20 cellular contexts compared by ENCODE assay signal in genomic region chr22:38738475-38739070, GRCh38. TPM values are rescaled to one million over a fixed set of nuclear protein-coding genes. Genes with fewer than 3 reads are reported as not detected.
DNase-seq lines count a peak whose midpoint lies in the region; ATAC-seq, FAIRE-seq and TF ChIP-seq lines count a peak whose summit lies in the region.
"Had no signal": no experiment of that assay in that cellular context is flagged by ENCODE, and none has a peak within 500 bp of the region (broad histone marks: within the 10 kb centered on the region; RNA-seq: fewer than 3 reads in every experiment).

No MANE protein-coding gene starts in this region.

- TF ChIP-seq EP300 in HepG2 (IDR thresholded peaks at IDR 0.05; ENCODE audit: low read depth in 2 of 2, low read length in 2 of 2) (no peak), HepG2 (CRISPR knock-in tag; IDR thresholded peaks at IDR 0.05; ENCODE audit: borderline replicate concordance) (no peak)

- H3K27me3 Mint-ChIP-seq in activated T-helper 17 cell treated with anti-CD3 and anti-CD28 coated beads, Interleukin-2, amount 50 U/mL, for 72 hours, result no peaks in the 10 kb centered on the region
- peaks cover 10% of the 10 kb centered on the region for H3K27me3 Mint-ChIP-seq in glutamatergic neuron (ENCODE audit: unreplicated experiment)
- H3K27me3 Mint-ChIP-seq: stimulated activated naive CD8-positive, alpha-beta T cell treated with anti-CD3 and anti-CD28 coated beads, Interleukin-15, Interleukin-2, amounts not matched to agents 100 ng/mL and 50 ng/mL, for 24 hours had no signal

- H3K4me2 ChIP-seq in HepG2 (ENCODE audit: low read depth, low read length), result no peak overlapping the region
- H3K4me2 ChIP-seq: smooth muscle cell had no signal

- peak overlapping the region; percentile 81 for H3K27ac Mint-ChIP-seq in activated T-helper 17 cell treated with anti-CD3 and anti-CD28 coated beads, Interleukin-2, amount 50 U/mL, for 72 hours
- no peak overlapping the region for H3K27ac Mint-ChIP-seq in glutamatergic neuron (ENCODE audit: unreplicated experiment)

- ATAC-seq in heart left ventricle (no peak), left ventricle myocardium superior (no peak), HepG2 (no peak), HG02588 (IDR thresholded peaks at IDR 0.05; ENCODE audit: unreplicated experiment) (no peak)
- no peak for ATAC-seq in activated T-helper 17 cell treated with anti-CD3 and anti-CD28 coated beads, Interleukin-2, amount 50 U/mL, for 72 hours (replicated peaks)
- ATAC-seq: left colon had no signal

- H2AFZ ChIP-seq in HepG2 (ENCODE audit: low read length), result no peak overlapping the region

- peaks cover 17% of the 10 kb centered on the region for H3K4me1 Mint-ChIP-seq in activated T-helper 17 cell treated with anti-CD3 and anti-CD28 coated beads, Interleukin-2, amount 50 U/mL, for 72 hours
- peaks cover 14% of the 10 kb centered on the region for H3K4me1 Mint-ChIP-seq in glutamatergic neuron (ENCODE audit: low read depth, unreplicated experiment)

- H3K4me1 ChIP-seq in heart left ventricle (peaks cover 0 to 26% (median 14%) of the 10 kb centered on the region in 12 donors), HepG2 (ENCODE audit: insufficient read depth, low read length) (peaks cover 10% of the 10 kb centered on the region)

- H3K27ac ChIP-seq in heart left ventricle, result peak overlapping the region in 1 of 12 donors; percentile 26
- no peak overlapping the region for H3K27ac ChIP-seq in HepG2 (ENCODE audit: extremely low read length, insufficient read depth, low read length)
- H3K27ac ChIP-seq: brain microvascular endothelial cell, Peyer's patch had no signal

- peak in 3 of 5 donors; percentile 13 to 42 (median 18) for DNase-seq in heart left ventricle
- no peak for DNase-seq in left ventricle myocardium superior
- DNase-seq in HepG2 (ENCODE audit: low spot score), result no peak
- no peak for DNase-seq in GM19240 (ENCODE audit: insufficient read length, low spot score)
- no peak for DNase-seq in glutamatergic neuron
- DNase-seq in activated CD4-positive, CD25-positive, alpha-beta regulatory T cell treated with anti-CD3 and anti-CD28 coated beads, Interleukin-2, amount 50 U/mL, for 72 hours, result no peak
- DNase-seq: brain microvascular endothelial cell, DMS 273 treated with DMSO at 0.1 percent for 48 hours, hippocampal formation, KG1, left colon, NCI-H1048, NCI-H774, Peyer's patch, SW 1271 had no signal

- H3K4me3 Mint-ChIP-seq in activated T-helper 17 cell treated with anti-CD3 and anti-CD28 coated beads, Interleukin-2, amount 50 U/mL, for 72 hours, result no peak overlapping the region
- H3K4me3 Mint-ChIP-seq in glutamatergic neuron (ENCODE audit: unreplicated experiment), result no peak overlapping the region
- H3K4me3 Mint-ChIP-seq: stimulated activated naive CD8-positive, alpha-beta T cell treated with anti-CD3 and anti-CD28 coated beads, Interleukin-15, Interleukin-2, amounts not matched to agents 100 ng/mL and 50 ng/mL, for 24 hours had no signal

- H3K36me3 ChIP-seq in heart left ventricle, result peaks cover 8 to 99% (median 87%) of the 10 kb centered on the region in 9 donors
- H3K36me3 ChIP-seq in HepG2 (replicated peaks in 1 of 2; ENCODE audit: control insufficient read depth in 1 of 2, insufficient read depth in 2 of 2, low read length in 2 of 2), result peaks cover 52 to 79% of the 10 kb centered on the region in 2 experiments

- H3K4me3 ChIP-seq in heart left ventricle (no peak overlapping the region), HepG2 (replicated peaks in 1 of 3; ENCODE audit: insufficient read depth in 1 of 3, low read depth in 2 of 3, low read length in 3 of 3) (no peak overlapping the region)
- H3K4me3 ChIP-seq: Peyer's patch, smooth muscle cell had no signal

- POLR2A ChIA-PET in HepG2 (lab: Yijun Ruan, JAX), result interaction anchor here (1.0 kb wide), 2 partner anchors 9 to 33 kb away, joined by 3 to 5 read pairs; partner anchors contain the start of gene GTPBP1

- H3K27me3 ChIP-seq in heart left ventricle (no peaks in the 10 kb centered on the region), HepG2 (ENCODE audit: control insufficient read depth in 1 of 2, insufficient read depth in 2 of 2, low read length in 2 of 2) (no peaks in the 10 kb centered on the region; a peak in 1 of 5 replicates)
- H3K27me3 ChIP-seq: brain microvascular endothelial cell, Peyer's patch had no signal

- CTCF ChIA-PET in HepG2 (lab: Yijun Ruan, JAX; ENCODE audit: low intra/inter-chr PET ratio, low total read pairs), result no interaction called here

- no peak for TF ChIP-seq RAD21 in HepG2 (CRISPR knock-in tag; IDR thresholded peaks at IDR 0.05)

- TF ChIP-seq CTCF in heart left ventricle (IDR thresholded peaks at IDR 0.05), result no peak
- TF ChIP-seq CTCF in HepG2 (CRISPR knock-in tag; IDR thresholded peaks at IDR 0.05), result no peak
- no peak for TF ChIP-seq CTCF in glutamatergic neuron (IDR thresholded peaks at IDR 0.05; ENCODE audit: partially characterized antibody, unreplicated experiment)

- FAIRE-seq in HepG2 (lab: Jason Lieb, UNC), result no peak

- H3K36me3 Mint-ChIP-seq in activated T-helper 17 cell treated with anti-CD3 and anti-CD28 coated beads, Interleukin-2, amount 50 U/mL, for 72 hours (ENCODE audit: low read depth), result peaks cover 100% of the 10 kb centered on the region
- no peaks in the 10 kb centered on the region for H3K36me3 Mint-ChIP-seq in glutamatergic neuron (ENCODE audit: unreplicated experiment)

- 95 to 98% (median 95%) methylated on average over 17 to 18 of the region's 18 CpGs for WGBS in heart left ventricle, 4 donors
- 97% methylated on average over 16 of the region's 18 CpGs for WGBS in HepG2 (ENCODE audit: low lambda C conversion rate)

- TF ChIP-seq POLR2A in heart left ventricle (IDR thresholded peaks at IDR 0.05) (no peak), HepG2 (IDR thresholded peaks at IDR 0.05; ENCODE audit: insufficient read depth in 1 of 2, low read depth in 2 of 2, low read length in 2 of 2) (no peak; a peak in 1 of 4 replicates)

- H3K9me3 Mint-ChIP-seq in activated T-helper 17 cell treated with anti-CD3 and anti-CD28 coated beads, Interleukin-2, amount 50 U/mL, for 72 hours, result no peaks in the 10 kb centered on the region
- H3K9me3 Mint-ChIP-seq in glutamatergic neuron (ENCODE audit: unreplicated experiment), result peaks cover 12% of the 10 kb centered on the region
- H3K9me3 Mint-ChIP-seq: activated T-helper 2 cell treated with anti-CD3 and anti-CD28 coated beads, Interferon-gamma antibody, Interleukin-2, Interleukin-4, amounts not matched to agents 10 μg/mL and 5 μg/mL and 100 μg/mL, durations not matched to agents 14 hours and 24 hours and 36 hours; stimulated activated naive CD8-positive, alpha-beta T cell treated with anti-CD3 and anti-CD28 coated beads, Interleukin-15, Interleukin-2, amounts not matched to agents 100 ng/mL and 50 ng/mL, for 24 hours had no signal

- intact Hi-C loops in heart left ventricle (cut with DNase I) (no loop called here), left ventricle myocardium superior (cut with micrococcal nuclease) (no loop called here), HepG2 (cut with micrococcal nuclease; ENCODE audit: unreplicated experiment) (no loop called here)

- no peaks in the 10 kb centered on the region for H4K20me1 ChIP-seq in HepG2 (ENCODE audit: insufficient read depth, low read length)

- H3K9ac ChIP-seq in HepG2 (ENCODE audit: insufficient read depth, low read depth, low read length), result no peak overlapping the region

- BruUV-seq in HepG2 (replicated peaks; lab: Mats Ljungman, UMichigan), result no TSS peak

- H3K9me3 ChIP-seq in heart left ventricle (no peaks in the 10 kb centered on the region), HepG2 (ENCODE audit: low read length) (no peaks in the 10 kb centered on the region)
- H3K9me3 ChIP-seq: Peyer's patch had no signal

- in situ Hi-C loops in HepG2 (cut with HindIII; ENCODE audit: extremely low pct_ligation_motif_present, low pct_unique_long_range_greater_than_20kb), result no loop called here

- H3K79me2 ChIP-seq in HepG2 (ENCODE audit: insufficient read depth, low read length), result no peaks in the 10 kb centered on the region

RNA-seq across cellular contexts. Expression of gene SUN2, which starts 17.2 kb away (rescaled TPM):
- total RNA-seq in heart left ventricle, result 100 to 1,000 TPM in 6 of 9 donors, 10 to 100 TPM in 3; 75.2 to 405 (median 125) TPM
- polyA plus RNA-seq in heart left ventricle, result 100 to 1,000 TPM in 1 of 2 donors, 10 to 100 TPM in 1; 41.3 to 203 TPM
- 109 TPM for total RNA-seq in left ventricle myocardium superior
- total RNA-seq in activated T-helper 17 cell treated with anti-CD3 and anti-CD28 coated beads, Interleukin-2, amount 50 U/mL, for 72 hours, result 100 to 1,000 TPM; 193 to 216 TPM
- total RNA-seq in HepG2 (2016; rRNA removed; fragmentation: Illumina TruSeq; extraction: Trizol), result 18.2 and 45.6 TPM in 2 replicates
- total RNA-seq in HepG2 (2016; cell fraction: cytosol; rRNA removed; fragmentation: Illumina TruSeq; extraction: Trizol; ENCODE audit: low read depth), result 7.7 and 8.7 TPM in 2 replicates
- total RNA-seq in HepG2 (2016; cell fraction: insoluble cytoplasmic fraction; rRNA removed; fragmentation: Illumina TruSeq; extraction: Trizol), result 15.8 and 46.5 TPM in 2 replicates
- 8.0 and 10.1 TPM in 2 replicates for total RNA-seq in HepG2 (2016; cell fraction: membrane; rRNA removed; fragmentation: Illumina TruSeq; extraction: Trizol)
- 45.0 and 55.0 TPM in 2 replicates for total RNA-seq in HepG2 (2016; cell fraction: nucleus; rRNA removed; fragmentation: Illumina TruSeq; extraction: Trizol)
- 56.6 and 94.4 TPM in 2 replicates for polyA plus RNA-seq in HepG2 (2011; rRNA removed)
- 56.4 and 70.2 TPM in 2 replicates for polyA plus RNA-seq in HepG2 (2011; cell fraction: cytosol; rRNA removed)
- polyA plus RNA-seq in HepG2 (2011; cell fraction: nucleus; rRNA removed), result 131 and 136 TPM in 2 replicates
- polyA plus RNA-seq in HepG2 (2012), result 54.3 and 62.5 TPM in 2 replicates
- polyA plus RNA-seq in HepG2 (2016; cell fraction: cytosol; fragmentation: Illumina TruSeq; extraction: Trizol; ENCODE audit: low read depth), result 1.7 and 2.0 TPM in 2 replicates
- polyA plus RNA-seq in HepG2 (2016; cell fraction: insoluble cytoplasmic fraction; fragmentation: Illumina TruSeq; extraction: Trizol; ENCODE audit: low read depth), result 13.1 and 15.6 TPM in 2 replicates
- polyA plus RNA-seq in HepG2 (2016; cell fraction: membrane; fragmentation: Illumina TruSeq; extraction: Trizol; ENCODE audit: low read depth), result 2.6 and 3.3 TPM in 2 replicates
- polyA plus RNA-seq in HepG2 (2016; cell fraction: nucleus; fragmentation: Illumina TruSeq; extraction: Trizol; ENCODE audit: insufficient read depth, low read depth), result 64.6 and 66.8 TPM in 2 replicates
- 70.8 and 210 TPM in 2 replicates for polyA minus RNA-seq in HepG2 (2011; rRNA and poly(A)+ RNA removed; ENCODE audit: low replicate concordance)
- polyA minus RNA-seq in HepG2 (2011; cell fraction: cytosol; rRNA and poly(A)+ RNA removed), result 64.5 and 71.6 TPM in 2 replicates
- polyA minus RNA-seq in HepG2 (2011; cell fraction: nucleus; rRNA and poly(A)+ RNA removed), result 46.5 and 51.3 TPM in 2 replicates
- total RNA-seq in glutamatergic neuron (ENCODE audit: unreplicated experiment), result 174 TPM

RNA-seq across cellular contexts. Expression of gene GTPBP1, which starts 32.8 kb away (rescaled TPM):
- 10 to 100 TPM; 23.7 to 45.3 (median 28.1) TPM for total RNA-seq in heart left ventricle
- 10 to 100 TPM; 15.6 to 21.6 TPM for polyA plus RNA-seq in heart left ventricle
- total RNA-seq in left ventricle myocardium superior, result 36.5 TPM
- 10 to 100 TPM; 70.6 to 92.3 TPM for total RNA-seq in activated T-helper 17 cell treated with anti-CD3 and anti-CD28 coated beads, Interleukin-2, amount 50 U/mL, for 72 hours
- total RNA-seq in HepG2 (2016; rRNA removed; fragmentation: Illumina TruSeq; extraction: Trizol), result 22.3 and 24.6 TPM in 2 replicates
- total RNA-seq in HepG2 (2016; cell fraction: cytosol; rRNA removed; fragmentation: Illumina TruSeq; extraction: Trizol; ENCODE audit: low read depth), result 9.4 and 11.9 TPM in 2 replicates
- total RNA-seq in HepG2 (2016; cell fraction: insoluble cytoplasmic fraction; rRNA removed; fragmentation: Illumina TruSeq; extraction: Trizol), result 22.2 and 23.5 TPM in 2 replicates
- total RNA-seq in HepG2 (2016; cell fraction: membrane; rRNA removed; fragmentation: Illumina TruSeq; extraction: Trizol), result 10.5 and 13.9 TPM in 2 replicates
- total RNA-seq in HepG2 (2016; cell fraction: nucleus; rRNA removed; fragmentation: Illumina TruSeq; extraction: Trizol), result 28.5 and 30.6 TPM in 2 replicates
- 27.0 and 34.6 TPM in 2 replicates for polyA plus RNA-seq in HepG2 (2011; rRNA removed)
- polyA plus RNA-seq in HepG2 (2011; cell fraction: cytosol; rRNA removed), result 12.2 TPM in 2 replicates
- polyA plus RNA-seq in HepG2 (2011; cell fraction: nucleus; rRNA removed), result 95.6 and 97.7 TPM in 2 replicates
- polyA plus RNA-seq in HepG2 (2012), result 27.1 and 32.6 TPM in 2 replicates
- polyA plus RNA-seq in HepG2 (2016; cell fraction: cytosol; fragmentation: Illumina TruSeq; extraction: Trizol; ENCODE audit: low read depth), result 1.9 and 2.1 TPM in 2 replicates
- polyA plus RNA-seq in HepG2 (2016; cell fraction: insoluble cytoplasmic fraction; fragmentation: Illumina TruSeq; extraction: Trizol; ENCODE audit: low read depth), result 11.2 and 13.8 TPM in 2 replicates
- 4.8 and 5.6 TPM in 2 replicates for polyA plus RNA-seq in HepG2 (2016; cell fraction: membrane; fragmentation: Illumina TruSeq; extraction: Trizol; ENCODE audit: low read depth)
- 23.2 and 23.4 TPM in 2 replicates for polyA plus RNA-seq in HepG2 (2016; cell fraction: nucleus; fragmentation: Illumina TruSeq; extraction: Trizol; ENCODE audit: insufficient read depth, low read depth)
- polyA minus RNA-seq in HepG2 (2011; rRNA and poly(A)+ RNA removed; ENCODE audit: low replicate concordance), result 58.7 and 59.1 TPM in 2 replicates
- polyA minus RNA-seq in HepG2 (2011; cell fraction: cytosol; rRNA and poly(A)+ RNA removed), result 15.1 and 17.8 TPM in 2 replicates
- polyA minus RNA-seq in HepG2 (2011; cell fraction: nucleus; rRNA and poly(A)+ RNA removed), result 81.0 and 88.9 TPM in 2 replicates
- 55.6 TPM for total RNA-seq in glutamatergic neuron (ENCODE audit: unreplicated experiment)

RNA-seq across cellular contexts. Expression of gene JOSD1, which starts 37.8 kb away (rescaled TPM):
- total RNA-seq in heart left ventricle, result 10 to 100 TPM; 14.7 to 34.0 (median 22.8) TPM
- polyA plus RNA-seq in heart left ventricle, result 10 to 100 TPM in 1 of 2 donors, 1 to 10 TPM in 1; 7.8 to 33.9 TPM
- total RNA-seq in left ventricle myocardium superior, result 17.8 TPM
- total RNA-seq in activated T-helper 17 cell treated with anti-CD3 and anti-CD28 coated beads, Interleukin-2, amount 50 U/mL, for 72 hours, result 100 to 1,000 TPM in 1 of 2 donors, 10 to 100 TPM in 1; 80.1 to 104 TPM
- 30.6 and 31.7 TPM in 2 replicates for total RNA-seq in HepG2 (2016; rRNA removed; fragmentation: Illumina TruSeq; extraction: Trizol)
- 8.1 and 9.2 TPM in 2 replicates for total RNA-seq in HepG2 (2016; cell fraction: cytosol; rRNA removed; fragmentation: Illumina TruSeq; extraction: Trizol; ENCODE audit: low read depth)
- total RNA-seq in HepG2 (2016; cell fraction: insoluble cytoplasmic fraction; rRNA removed; fragmentation: Illumina TruSeq; extraction: Trizol), result 26.6 and 29.1 TPM in 2 replicates
- total RNA-seq in HepG2 (2016; cell fraction: membrane; rRNA removed; fragmentation: Illumina TruSeq; extraction: Trizol), result 33.4 and 36.1 TPM in 2 replicates
- 17.6 and 22.7 TPM in 2 replicates for total RNA-seq in HepG2 (2016; cell fraction: nucleus; rRNA removed; fragmentation: Illumina TruSeq; extraction: Trizol)
- 38.4 and 44.5 TPM in 2 replicates for polyA plus RNA-seq in HepG2 (2011; rRNA removed)
- polyA plus RNA-seq in HepG2 (2011; cell fraction: cytosol; rRNA removed), result 39.7 and 45.2 TPM in 2 replicates
- polyA plus RNA-seq in HepG2 (2011; cell fraction: nucleus; rRNA removed), result 36.9 and 44.6 TPM in 2 replicates
- 28.7 and 33.3 TPM in 2 replicates for polyA plus RNA-seq in HepG2 (2012)
- 7.4 and 8.3 TPM in 2 replicates for polyA plus RNA-seq in HepG2 (2016; cell fraction: cytosol; fragmentation: Illumina TruSeq; extraction: Trizol; ENCODE audit: low read depth)
- polyA plus RNA-seq in HepG2 (2016; cell fraction: insoluble cytoplasmic fraction; fragmentation: Illumina TruSeq; extraction: Trizol; ENCODE audit: low read depth), result 28.7 and 31.1 TPM in 2 replicates
- 21.8 and 25.8 TPM in 2 replicates for polyA plus RNA-seq in HepG2 (2016; cell fraction: membrane; fragmentation: Illumina TruSeq; extraction: Trizol; ENCODE audit: low read depth)
- polyA plus RNA-seq in HepG2 (2016; cell fraction: nucleus; fragmentation: Illumina TruSeq; extraction: Trizol; ENCODE audit: insufficient read depth, low read depth), result 40.7 and 49.6 TPM in 2 replicates
- polyA minus RNA-seq in HepG2 (2011; rRNA and poly(A)+ RNA removed; ENCODE audit: low replicate concordance), result 51.9 and 81.6 TPM in 2 replicates
- polyA minus RNA-seq in HepG2 (2011; cell fraction: cytosol; rRNA and poly(A)+ RNA removed), result 20.5 and 24.2 TPM in 2 replicates
- polyA minus RNA-seq in HepG2 (2011; cell fraction: nucleus; rRNA and poly(A)+ RNA removed), result 25.5 and 25.6 TPM in 2 replicates
- 51.0 TPM for total RNA-seq in glutamatergic neuron (ENCODE audit: unreplicated experiment)

RNA-seq across cellular contexts. Expression of gene DNAL4, which starts 55.4 kb away (rescaled TPM):
- 10 to 100 TPM in 5 of 9 donors, 1 to 10 TPM in 4; 8.2 to 16.4 (median 10.4) TPM for total RNA-seq in heart left ventricle
- polyA plus RNA-seq in heart left ventricle, result 10 to 100 TPM in 1 of 2 donors, 1 to 10 TPM in 1; 7.9 to 14.9 TPM
- 11.6 TPM for total RNA-seq in left ventricle myocardium superior
- total RNA-seq in activated T-helper 17 cell treated with anti-CD3 and anti-CD28 coated beads, Interleukin-2, amount 50 U/mL, for 72 hours, result 1 to 10 TPM; 5.0 to 5.2 TPM
- 8.0 and 8.8 TPM in 2 replicates for total RNA-seq in HepG2 (2016; rRNA removed; fragmentation: Illumina TruSeq; extraction: Trizol)
- total RNA-seq in HepG2 (2016; cell fraction: cytosol; rRNA removed; fragmentation: Illumina TruSeq; extraction: Trizol; ENCODE audit: low read depth), result 8.4 and 10.6 TPM in 2 replicates
- 7.8 and 8.3 TPM in 2 replicates for total RNA-seq in HepG2 (2016; cell fraction: insoluble cytoplasmic fraction; rRNA removed; fragmentation: Illumina TruSeq; extraction: Trizol)
- 15.9 and 18.1 TPM in 2 replicates for total RNA-seq in HepG2 (2016; cell fraction: membrane; rRNA removed; fragmentation: Illumina TruSeq; extraction: Trizol)
- 3.2 and 3.8 TPM in 2 replicates for total RNA-seq in HepG2 (2016; cell fraction: nucleus; rRNA removed; fragmentation: Illumina TruSeq; extraction: Trizol)
- polyA plus RNA-seq in HepG2 (2011; rRNA removed), result 9.0 and 10.7 TPM in 2 replicates
- polyA plus RNA-seq in HepG2 (2011; cell fraction: cytosol; rRNA removed), result 11.6 and 14.0 TPM in 2 replicates
- 6.6 and 8.0 TPM in 2 replicates for polyA plus RNA-seq in HepG2 (2011; cell fraction: nucleus; rRNA removed)
- polyA plus RNA-seq in HepG2 (2012), result 4.6 and 5.9 TPM in 2 replicates
- polyA plus RNA-seq in HepG2 (2016; cell fraction: cytosol; fragmentation: Illumina TruSeq; extraction: Trizol; ENCODE audit: low read depth), result 10.5 and 11.9 TPM in 2 replicates
- polyA plus RNA-seq in HepG2 (2016; cell fraction: insoluble cytoplasmic fraction; fragmentation: Illumina TruSeq; extraction: Trizol; ENCODE audit: low read depth), result 7.7 and 9.2 TPM in 2 replicates
- polyA plus RNA-seq in HepG2 (2016; cell fraction: membrane; fragmentation: Illumina TruSeq; extraction: Trizol; ENCODE audit: low read depth), result 13.7 and 14.4 TPM in 2 replicates
- polyA plus RNA-seq in HepG2 (2016; cell fraction: nucleus; fragmentation: Illumina TruSeq; extraction: Trizol; ENCODE audit: insufficient read depth, low read depth), result 5.5 and 8.1 TPM in 2 replicates
- polyA minus RNA-seq in HepG2 (2011; rRNA and poly(A)+ RNA removed; ENCODE audit: low replicate concordance), result 6.9 and 10.7 TPM in 2 replicates
- 1.5 and 2.4 TPM in 2 replicates for polyA minus RNA-seq in HepG2 (2011; cell fraction: cytosol; rRNA and poly(A)+ RNA removed)
- 1.0 and 1.5 TPM in 2 replicates for polyA minus RNA-seq in HepG2 (2011; cell fraction: nucleus; rRNA and poly(A)+ RNA removed)
- total RNA-seq in glutamatergic neuron (ENCODE audit: unreplicated experiment), result 19.4 TPM

RNA-seq across cellular contexts. Expression of gene TOMM22, which starts 56.8 kb away (rescaled TPM):
- total RNA-seq in heart left ventricle (10 to 100 TPM; 37.1 to 82.1 (median 71.6) TPM), left ventricle myocardium superior (65.5 TPM), HepG2 (2016; rRNA removed; fragmentation: Illumina TruSeq; extraction: Trizol) (118 and 143 TPM in 2 replicates), glutamatergic neuron (ENCODE audit: unreplicated experiment) (61.0 TPM)
- polyA plus RNA-seq in heart left ventricle (10 to 100 TPM; 32.3 to 45.6 TPM), HepG2 (2011; rRNA removed) (37.3 and 46.9 TPM in 2 replicates)
- total RNA-seq in activated T-helper 17 cell treated with anti-CD3 and anti-CD28 coated beads, Interleukin-2, amount 50 U/mL, for 72 hours, result 100 to 1,000 TPM in 1 of 2 donors, 10 to 100 TPM in 1; 59.9 to 138 TPM
- 46.5 and 54.3 TPM in 2 replicates for total RNA-seq in HepG2 (2016; cell fraction: cytosol; rRNA removed; fragmentation: Illumina TruSeq; extraction: Trizol; ENCODE audit: low read depth)
- total RNA-seq in HepG2 (2016; cell fraction: insoluble cytoplasmic fraction; rRNA removed; fragmentation: Illumina TruSeq; extraction: Trizol), result 112 and 138 TPM in 2 replicates
- total RNA-seq in HepG2 (2016; cell fraction: membrane; rRNA removed; fragmentation: Illumina TruSeq; extraction: Trizol), result 120 and 127 TPM in 2 replicates
- 42.3 and 47.4 TPM in 2 replicates for total RNA-seq in HepG2 (2016; cell fraction: nucleus; rRNA removed; fragmentation: Illumina TruSeq; extraction: Trizol)
- 27.5 and 46.2 TPM in 2 replicates for polyA plus RNA-seq in HepG2 (2011; cell fraction: cytosol; rRNA removed)
- 8.9 and 10.9 TPM in 2 replicates for polyA plus RNA-seq in HepG2 (2011; cell fraction: nucleus; rRNA removed)
- 46.1 and 62.9 TPM in 2 replicates for polyA plus RNA-seq in HepG2 (2012)
- polyA plus RNA-seq in HepG2 (2016; cell fraction: cytosol; fragmentation: Illumina TruSeq; extraction: Trizol; ENCODE audit: low read depth), result 63.6 and 70.9 TPM in 2 replicates
- 161 and 162 TPM in 2 replicates for polyA plus RNA-seq in HepG2 (2016; cell fraction: insoluble cytoplasmic fraction; fragmentation: Illumina TruSeq; extraction: Trizol; ENCODE audit: low read depth)
- polyA plus RNA-seq in HepG2 (2016; cell fraction: membrane; fragmentation: Illumina TruSeq; extraction: Trizol; ENCODE audit: low read depth), result 126 and 148 TPM in 2 replicates
- polyA plus RNA-seq in HepG2 (2016; cell fraction: nucleus; fragmentation: Illumina TruSeq; extraction: Trizol; ENCODE audit: insufficient read depth, low read depth), result 85.7 and 87.7 TPM in 2 replicates
- 34.4 and 37.5 TPM in 2 replicates for polyA minus RNA-seq in HepG2 (2011; rRNA and poly(A)+ RNA removed; ENCODE audit: low replicate concordance)
- polyA minus RNA-seq in HepG2 (2011; cell fraction: cytosol; rRNA and poly(A)+ RNA removed), result 28.1 and 28.5 TPM in 2 replicates
- polyA minus RNA-seq in HepG2 (2011; cell fraction: nucleus; rRNA and poly(A)+ RNA removed), result 11.8 and 15.4 TPM in 2 replicates

Comparison
In these comparisons a context has a peak if more than half of its experiments do, and no peak if none do; other contexts are left out.
1. DNase-seq: peak in heart left ventricle (3 of 5); none in left ventricle myocardium superior (single experiment), HepG2 (single experiment), GM19240 (single experiment), glutamatergic neuron (single experiment) and activated CD4-positive, CD25-positive, alpha-beta regulatory T cell treated with anti-CD3 and anti-CD28 coated beads, Interleukin-2, amount 50 U/mL, for 72 hours (single experiment).